In the genomic region with DNA sequence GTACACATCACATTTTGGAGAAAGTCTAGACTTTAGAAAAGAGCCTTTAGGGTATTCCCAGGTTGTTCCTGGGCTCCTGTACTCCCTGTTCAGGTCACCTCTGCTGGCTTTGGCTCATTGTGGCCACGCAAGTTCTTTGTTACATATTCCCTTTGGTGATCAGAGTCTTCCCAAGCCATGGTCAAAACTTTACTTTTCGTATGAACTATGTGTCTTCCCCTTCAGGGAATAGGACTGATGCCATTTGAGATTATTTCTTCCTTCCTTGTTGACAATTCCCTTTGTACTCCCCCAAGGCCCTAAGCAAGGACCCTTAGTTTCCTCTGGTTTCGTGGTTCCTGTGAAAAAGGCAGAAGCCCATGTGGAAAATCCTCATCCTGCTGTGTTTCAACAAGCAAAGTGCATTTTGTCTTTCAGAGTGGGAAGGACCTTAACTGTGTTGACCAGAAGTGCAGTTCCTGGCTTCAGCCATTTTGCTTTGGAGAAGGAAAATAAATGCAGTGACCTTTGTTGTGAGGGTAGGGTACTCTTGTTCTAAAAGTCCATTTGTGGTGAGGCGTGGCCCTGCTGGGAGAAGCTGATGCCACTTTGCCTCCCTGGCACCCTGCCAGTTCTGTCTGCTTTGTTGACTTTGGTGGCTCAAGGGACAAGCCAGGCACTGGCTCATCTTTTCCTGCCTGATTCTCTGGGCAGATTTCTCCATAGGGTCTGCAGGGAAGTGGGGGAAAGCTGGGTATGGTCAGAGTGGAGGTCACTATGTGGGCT, we compare ENCODE assay signal across 9 cellular contexts. TPM values are rescaled to one million over a fixed set of nuclear protein-coding genes. Genes with fewer than 3 reads are reported as not detected.
DNase-seq lines count a peak whose midpoint lies in the region; ATAC-seq, FAIRE-seq and TF ChIP-seq lines count a peak whose summit lies in the region.
"Had no signal": no experiment of that assay in that cellular context is flagged by ENCODE, and none has a peak within 500 bp of the region (broad histone marks: within the 10 kb centered on the region; RNA-seq: fewer than 3 reads in every experiment).

No MANE protein-coding gene starts in this region.

- peak overlapping the region; percentile 63 to 95 for H3K27ac ChIP-seq in small intestine (ENCODE audit: low read depth in 1 of 2, low read length in 1 of 2)

- H3K36me3 ChIP-seq in small intestine (ENCODE audit: control insufficient read depth in 2 of 2, insufficient read depth in 2 of 2, low read length in 2 of 2), result no peaks in the 10 kb centered on the region

- ATAC-seq in left cardiac atrium (peak; percentile 67 to 69), GM18502 (IDR thresholded peaks at IDR 0.05; ENCODE audit: poor library complexity, unreplicated experiment) (no peak)
- ATAC-seq: activated naive CD4-positive, alpha-beta T cell treated with anti-CD3 and anti-CD28 coated beads, Interleukin-2, amount 50 U/mL, for 72 hours had no signal

- no peak overlapping the region for H3K4me3 ChIP-seq in small intestine (ENCODE audit: low read depth in 1 of 2, low read length in 2 of 2)

- TF ChIP-seq EP300 in Ishikawa (IDR thresholded peaks at IDR 0.05; ENCODE audit: borderline replicate concordance), result no peak

- no peak for FAIRE-seq in small intestine (lab: Jason Lieb, UNC)

- intact Hi-C loops in left cardiac atrium (cut with DNase I), result no loop called here

- peaks cover 9 to 14% of the 10 kb centered on the region in 2 donors for H3K4me1 ChIP-seq in small intestine (ENCODE audit: control insufficient read depth in 2 of 2, insufficient read depth in 1 of 2, low read depth in 1 of 2, low read length in 1 of 2)

- no peak for TF ChIP-seq RAD21 in Ishikawa (IDR thresholded peaks at IDR 0.05; ENCODE audit: low read depth)

- DNase-seq in NCI-H748 (lab: John Stamatoyannopoulos, UW; ENCODE audit: unreplicated experiment), result peak; percentile 93
- DNase-seq in left cardiac atrium, result peak; percentile 78
- peak; percentile 99 for DNase-seq in small intestine
- no peak for DNase-seq in NK-92 (lab: John Stamatoyannopoulos, UW; ENCODE audit: unreplicated experiment)
- no peak for DNase-seq in activated CD4-positive, alpha-beta T cell treated with anti-CD3 and anti-CD28 coated beads, Interleukin-2, amount 50 U/mL, for 4 hours
- DNase-seq in stimulated activated CD4-positive, alpha-beta T cell treated with anti-CD3 and anti-CD28 coated beads, Interleukin-2, amount 100 ng/mL, for 24 hours, result no peak

- H3K9me3 ChIP-seq in small intestine (ENCODE audit: control insufficient read depth, low read depth), result no peaks in the 10 kb centered on the region

- 62 to 68% (median 65%) methylated on average over 4 of the region's 4 CpGs for WGBS in small intestine, 3 donors

- H3K27me3 ChIP-seq in small intestine (ENCODE audit: control insufficient read depth in 2 of 2, insufficient read depth in 2 of 2, low read length in 2 of 2), result no peaks in the 10 kb centered on the region

TF ChIP-seq in Ishikawa, 13 proteins besides CTCF, POLR2A, EP300 and RAD21:
- no peak for TF ChIP-seq CREB1 (IDR thresholded peaks at IDR 0.05; ENCODE audit: low read depth)
- TF ChIP-seq YY1 (IDR thresholded peaks at IDR 0.05; ENCODE audit: low read depth), result 0 out of 2 replicates have a peak, but pooled peaks have one; percentile 10
- TF ChIP-seq, protein P1, sequence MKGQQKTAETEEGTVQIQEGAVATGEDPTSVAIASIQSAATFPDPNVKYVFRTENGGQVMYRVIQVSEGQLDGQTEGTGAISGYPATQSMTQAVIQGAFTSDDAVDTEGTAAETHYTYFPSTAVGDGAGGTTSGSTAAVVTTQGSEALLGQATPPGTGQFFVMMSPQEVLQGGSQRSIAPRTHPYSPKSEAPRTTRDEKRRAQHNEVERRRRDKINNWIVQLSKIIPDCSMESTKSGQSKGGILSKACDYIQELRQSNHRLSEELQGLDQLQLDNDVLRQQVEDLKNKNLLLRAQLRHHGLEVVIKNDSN (IDR thresholded peaks at IDR 0.05), result no peak
- TF ChIP-seq NFIC (IDR thresholded peaks at IDR 0.05), result peak; percentile 81

RNA-seq across cellular contexts. Expression of gene ZNRF1, which starts 55.1 kb away (rescaled TPM):
- total RNA-seq in left cardiac atrium, result 10 to 100 TPM; 16.7 to 17.5 TPM
- polyA plus RNA-seq in small intestine, result 1 to 10 TPM; 5.8 to 9.1 (median 7.0) TPM

Comparison
In these comparisons a context has a peak if more than half of its experiments do, and no peak if none do; other contexts are left out.
1. DNase-seq: peak in NCI-H748 (single experiment), left cardiac atrium (single experiment) and small intestine (single experiment); none in NK-92 (single experiment), activated CD4-positive, alpha-beta T cell treated with anti-CD3 and anti-CD28 coated beads, Interleukin-2, amount 50 U/mL, for 4 hours (0 of 2) and stimulated activated CD4-positive, alpha-beta T cell treated with anti-CD3 and anti-CD28 coated beads, Interleukin-2, amount 100 ng/mL, for 24 hours (0 of 2).